8 cellular contexts compared by ENCODE assay signal in the genomic region with DNA sequence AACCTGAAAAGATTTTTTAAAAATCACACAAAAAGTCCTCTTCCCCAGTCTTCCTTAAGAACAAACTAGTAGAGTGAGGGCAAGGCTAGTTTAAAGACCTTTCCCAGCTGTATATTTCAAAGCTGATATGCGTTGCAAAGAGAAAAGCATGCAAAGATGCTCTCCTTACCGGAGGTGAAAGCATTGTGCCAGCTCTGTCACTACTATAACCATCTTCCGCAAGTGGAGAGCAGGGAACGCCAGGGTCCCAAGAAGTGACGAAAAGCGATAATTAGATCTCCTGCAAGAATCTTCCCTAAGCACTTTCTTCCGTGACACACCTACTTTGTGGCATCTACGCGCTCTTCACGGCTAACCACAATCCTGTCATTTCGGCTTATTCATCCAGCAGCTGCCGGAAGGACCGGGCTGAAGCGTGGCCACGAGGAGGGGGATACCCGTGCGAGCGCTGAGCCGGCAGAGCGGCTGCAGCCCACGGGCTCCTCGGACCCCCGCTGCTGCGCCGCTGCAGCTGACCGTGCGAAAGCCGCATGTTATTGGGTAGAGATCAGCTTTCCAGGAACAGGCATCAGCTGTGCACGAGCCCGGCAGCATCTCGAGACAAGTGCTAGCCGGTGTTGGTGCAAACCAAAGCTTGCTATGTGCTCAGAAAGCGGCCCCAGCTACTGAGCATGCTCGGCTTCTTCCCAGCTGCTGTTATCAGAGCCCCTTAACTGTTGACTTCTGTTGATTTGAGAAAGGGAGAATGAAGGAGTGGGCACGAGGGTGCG. TPM values are rescaled to one million over a fixed set of nuclear protein-coding genes. Genes with fewer than 3 reads are reported as not detected.
DNase-seq lines count a peak whose midpoint lies in the region; ATAC-seq and TF ChIP-seq lines count a peak whose summit lies in the region.

No MANE protein-coding gene starts in this region.

- H3K27me3 ChIP-seq in colonic mucosa (peaks cover 10% of the 10 kb centered on the region), lower lobe of right lung (ENCODE audit: low read depth) (peaks cover 39% of the 10 kb centered on the region)

- H3K4me3 ChIP-seq in colonic mucosa (peak overlapping the region; percentile 16), lower lobe of right lung (peak overlapping the region; percentile 38)

- in situ Hi-C loops in G401 (cut with HindIII; ENCODE audit: low sequenced_read_pairs), result no loop called here

- H3K36me3 ChIP-seq in colonic mucosa, result no peaks in the 10 kb centered on the region
- no peaks in the 10 kb centered on the region for H3K36me3 ChIP-seq in lower lobe of right lung

- DNase-seq in NCI-H187 treated with DMSO at 0.1 percent for 48 hours (lab: John Stamatoyannopoulos, UW), result peak; percentile 48
- DNase-seq in activated CD4-positive, alpha-beta T cell treated with anti-CD3 and anti-CD28 coated beads for 24 hours (ENCODE audit: low read depth in 2 of 2), result peak; percentile 34 to 39
- no peak for DNase-seq in colonic mucosa
- DNase-seq in lower lobe of right lung, result peak; percentile 51
- peak; percentile 19 for DNase-seq in stimulated activated CD8-positive, alpha-beta memory T cell treated with anti-CD3 and anti-CD28 coated beads, Interleukin-15, amount 100 ng/mL, for 1 hour (ENCODE audit: low read depth)
- DNase-seq in G401 (ENCODE audit: low spot score), result no peak

- no peak for TF ChIP-seq CTCF in colonic mucosa (IDR thresholded peaks at IDR 0.05)
- TF ChIP-seq CTCF in lower lobe of right lung (IDR thresholded peaks at IDR 0.05), result no peak

- ATAC-seq in GM18499 (IDR thresholded peaks at IDR 0.05; ENCODE audit: insufficient read depth, unreplicated experiment), result peak; percentile 56
- peak; percentile 73 for ATAC-seq in HG02840 (IDR thresholded peaks at IDR 0.05; ENCODE audit: low FRiP score, unreplicated experiment)
- peak; percentile 62 to 68 for ATAC-seq in lower lobe of right lung

- H3K4me1 ChIP-seq in colonic mucosa (no peaks in the 10 kb centered on the region), lower lobe of right lung (peaks cover 9% of the 10 kb centered on the region)

- no peaks in the 10 kb centered on the region for H3K9me3 ChIP-seq in colonic mucosa
- no peaks in the 10 kb centered on the region for H3K9me3 ChIP-seq in lower lobe of right lung

- H3K27ac ChIP-seq in colonic mucosa (no peak overlapping the region), lower lobe of right lung (no peak overlapping the region)

- intact Hi-C loops in colonic mucosa (cut with DNase I), result no loop called here
- intact Hi-C loops in lower lobe of right lung (cut with DNase I), result no loop called here

- no peak overlapping the region for H3K9ac ChIP-seq in colonic mucosa (ENCODE audit: low read depth in 2 of 2, low read length in 2 of 2)

RNA-seq across cellular contexts. Expression of a gene that starts 57.2 kb away (rescaled TPM):
- total RNA-seq in colonic mucosa (10 to 100 TPM; 18.7 to 28.3 TPM), lower lobe of right lung (57.9 TPM)
- 15.4 and 20.7 TPM in 2 replicates for total RNA-seq in G401 (2014; rRNA removed; shearing (Covaris generic))

Comparison
In these comparisons a context has a peak if more than half of its experiments do, and no peak if none do; other contexts are left out.
1. DNase-seq: peak in NCI-H187 treated with DMSO at 0.1 percent for 48 hours (single experiment), activated CD4-positive, alpha-beta T cell treated with anti-CD3 and anti-CD28 coated beads for 24 hours (2 of 2), lower lobe of right lung (single experiment) and stimulated activated CD8-positive, alpha-beta memory T cell treated with anti-CD3 and anti-CD28 coated beads, Interleukin-15, amount 100 ng/mL, for 1 hour (single experiment); none in colonic mucosa (single experiment) and G401 (single experiment).
2. Peak in every context shown above with its lines, with median percentiles within 50 percentile points of each other: ATAC-seq.